Comparison of ENCODE assay signal across 27 cellular contexts in genomic region chr9:14524881-14525515, GRCh38.
A peak's percentile ranks its signal among the peaks of the same experiment; 100 is the strongest.
DNase-seq lines count a peak whose midpoint lies in the region; TF ChIP-seq lines count a peak whose summit lies in the region.
"Had no signal": no experiment of that assay in that cellular context is flagged by ENCODE, and none has a peak within 500 bp of the region (broad histone marks: within the 10 kb centered on the region; RNA-seq: fewer than 3 reads in every experiment).

No MANE protein-coding gene starts in this region.

- CTCF ChIA-PET in CD8-positive, alpha-beta memory T cell (lab: Charles Lee): no interaction called here

- POLR2A ChIA-PET in CD8-positive, alpha-beta memory T cell (lab: Charles Lee): no interaction called here

- no peaks in the 10 kb centered on the region for H3K36me3 ChIP-seq in CD8-positive, alpha-beta memory T cell (ENCODE audit: insufficient read depth, low read length)
- H3K36me3 ChIP-seq: BLaER1 treated with 17β-estradiol and CSF1 and Interleukin-3, amounts not matched to agents 10 nM and 100 nM; gastroesophageal sphincter; neutrophil; right lobe of liver had no signal

- no peak overlapping the region for H3K4me3 Mint-ChIP-seq in CD8-positive, alpha-beta memory T cell
- no peak overlapping the region for H3K4me3 Mint-ChIP-seq in activated T-helper 1 cell treated with anti-CD3 and anti-CD28 coated beads, Interleukin-12 subunit alpha, Interleukin-12 subunit beta, Interleukin-2, Interleukin-4 antibody, amounts not matched to agents 30 ng/mL and 10 ng/mL and 1 ng/mL, durations not matched to agents 14 hours and 24 hours and 36 hours
- H3K4me3 Mint-ChIP-seq: activated CD4-positive, alpha-beta T cell treated with anti-CD3 and anti-CD28 coated beads, Interleukin-2, amount 10 ng/mL, durations not matched to agents 7 days and 5 days; activated naive CD8-positive, alpha-beta T cell treated with anti-CD3 and anti-CD28 coated beads, Interleukin-2, amount 50 U/mL, for 24 hours; activated T-cell treated with anti-CD3 and anti-CD28 coated beads, Interleukin-2, amount 50 U/mL, for 24 hours; central memory CD8-positive, alpha-beta T cell; type B pancreatic cell had no signal

- no peaks in the 10 kb centered on the region for H3K9me3 ChIP-seq in CD8-positive, alpha-beta memory T cell (ENCODE audit: low read length)
- H3K9me3 ChIP-seq: BLaER1 treated with 17β-estradiol and CSF1 and Interleukin-3, amounts not matched to agents 10 nM and 100 nM; gastroesophageal sphincter; neutrophil; right lobe of liver had no signal

- H3K9me3 Mint-ChIP-seq in CD8-positive, alpha-beta memory T cell: no peaks in the 10 kb centered on the region
- H3K9me3 Mint-ChIP-seq in activated T-helper 1 cell treated with anti-CD3 and anti-CD28 coated beads, Interleukin-12 subunit alpha, Interleukin-12 subunit beta, Interleukin-2, Interleukin-4 antibody, amounts not matched to agents 30 ng/mL and 10 ng/mL and 1 ng/mL, durations not matched to agents 14 hours and 24 hours and 36 hours: no peaks in the 10 kb centered on the region
- H3K9me3 Mint-ChIP-seq: activated CD4-positive, alpha-beta T cell treated with anti-CD3 and anti-CD28 coated beads, Interleukin-2, amount 10 ng/mL, durations not matched to agents 7 days and 5 days; activated naive CD8-positive, alpha-beta T cell treated with anti-CD3 and anti-CD28 coated beads, Interleukin-2, amount 50 U/mL, for 24 hours; activated T-cell treated with anti-CD3 and anti-CD28 coated beads, Interleukin-2, amount 50 U/mL, for 24 hours; type B pancreatic cell had no signal

- no peak for TF ChIP-seq CTCF in GM10266 (IDR thresholded peaks at IDR 0.05; ENCODE audit: control insufficient read depth, insufficient read depth, low read depth, missing control alignments)

- no peaks in the 10 kb centered on the region for H3K27me3 ChIP-seq in CD8-positive, alpha-beta memory T cell (ENCODE audit: insufficient read depth, low read length, poor library complexity, severe bottlenecking)
- H3K27me3 ChIP-seq: BLaER1 treated with 17β-estradiol and CSF1 and Interleukin-3, amounts not matched to agents 10 nM and 100 nM; gastroesophageal sphincter; neutrophil; right lobe of liver had no signal

- peak overlapping the region; percentile 32 for H3K27ac ChIP-seq in CD8-positive, alpha-beta memory T cell (ENCODE audit: low read depth, low read length)
- H3K27ac ChIP-seq: BLaER1 treated with 17β-estradiol and CSF1 and Interleukin-3, amounts not matched to agents 10 nM and 100 nM; dorsolateral prefrontal cortex; gastroesophageal sphincter; HL-60; neutrophil; PC-9; right lobe of liver had no signal

- no peaks in the 10 kb centered on the region for H3K36me3 Mint-ChIP-seq in CD8-positive, alpha-beta memory T cell
- no peaks in the 10 kb centered on the region for H3K36me3 Mint-ChIP-seq in activated T-helper 1 cell treated with anti-CD3 and anti-CD28 coated beads, Interleukin-12 subunit alpha, Interleukin-12 subunit beta, Interleukin-2, Interleukin-4 antibody, amounts not matched to agents 30 ng/mL and 10 ng/mL and 1 ng/mL, durations not matched to agents 14 hours and 24 hours and 36 hours (ENCODE audit: low read depth)
- H3K36me3 Mint-ChIP-seq: type B pancreatic cell had no signal

- H3K4me1 ChIP-seq in CD8-positive, alpha-beta memory T cell (ENCODE audit: insufficient read depth, low read length): no peaks in the 10 kb centered on the region
- H3K4me1 ChIP-seq: BLaER1 treated with 17β-estradiol and CSF1 and Interleukin-3, amounts not matched to agents 10 nM and 100 nM; gastroesophageal sphincter; right lobe of liver had no signal

- intact Hi-C loops in activated T-helper 1 cell treated with anti-CD3 and anti-CD28 coated beads, Interleukin-12 subunit alpha, Interleukin-12 subunit beta, Interleukin-2, Interleukin-4 antibody, amounts not matched to agents 30 ng/mL and 10 ng/mL and 1 ng/mL, durations not matched to agents 14 hours and 24 hours and 36 hours (cut with micrococcal nuclease): loop anchor here (10.0 kb wide), 1 partner anchor 60 kb away; no protein-coding TSS in a partner anchor

- no peak overlapping the region for H3K4me3 ChIP-seq in CD8-positive, alpha-beta memory T cell (ENCODE audit: low read length)
- H3K4me3 ChIP-seq: BLaER1 treated with 17β-estradiol and CSF1 and Interleukin-3, amounts not matched to agents 10 nM and 100 nM; dorsolateral prefrontal cortex; gastroesophageal sphincter; PC-9; right lobe of liver had no signal

- H3K27me3 Mint-ChIP-seq in CD8-positive, alpha-beta memory T cell: no peaks in the 10 kb centered on the region
- H3K27me3 Mint-ChIP-seq in activated T-helper 1 cell treated with anti-CD3 and anti-CD28 coated beads, Interleukin-12 subunit alpha, Interleukin-12 subunit beta, Interleukin-2, Interleukin-4 antibody, amounts not matched to agents 30 ng/mL and 10 ng/mL and 1 ng/mL, durations not matched to agents 14 hours and 24 hours and 36 hours (ENCODE audit: insufficient read depth): peaks cover 3% of the 10 kb centered on the region
- H3K27me3 Mint-ChIP-seq: activated naive CD8-positive, alpha-beta T cell treated with anti-CD3 and anti-CD28 coated beads, Interleukin-2, amount 50 U/mL, for 24 hours; activated T-cell treated with anti-CD3 and anti-CD28 coated beads, Interleukin-2, amount 50 U/mL, for 24 hours; central memory CD8-positive, alpha-beta T cell; progenitor cell of endocrine pancreas; type B pancreatic cell had no signal

- H3K27ac Mint-ChIP-seq in CD8-positive, alpha-beta memory T cell: no peak overlapping the region
- no peak overlapping the region for H3K27ac Mint-ChIP-seq in activated T-helper 1 cell treated with anti-CD3 and anti-CD28 coated beads, Interleukin-12 subunit alpha, Interleukin-12 subunit beta, Interleukin-2, Interleukin-4 antibody, amounts not matched to agents 30 ng/mL and 10 ng/mL and 1 ng/mL, durations not matched to agents 14 hours and 24 hours and 36 hours
- H3K27ac Mint-ChIP-seq: activated CD4-positive, alpha-beta T cell treated with anti-CD3 and anti-CD28 coated beads, Interleukin-2, amount 10 ng/mL, durations not matched to agents 7 days and 5 days; activated naive CD8-positive, alpha-beta T cell treated with anti-CD3 and anti-CD28 coated beads, Interleukin-2, amount 50 U/mL, for 24 hours; activated T-cell treated with anti-CD3 and anti-CD28 coated beads, Interleukin-2, amount 50 U/mL, for 24 hours; progenitor cell of endocrine pancreas; type B pancreatic cell had no signal

- DNase-seq in CD8-positive, alpha-beta memory T cell: no peak
- DNase-seq in NCI-H1092 (lab: John Stamatoyannopoulos, UW): peak; percentile 83
- DNase-seq in NCI-H2081 treated with DMSO at 0.1 percent for 48 hours (lab: John Stamatoyannopoulos, UW): peak; percentile 76
- DNase-seq in cerebellar cortex (ENCODE audit: low spot score): peak; percentile 57
- no peak for DNase-seq in activated T-helper 1 cell treated with anti-CD3 and anti-CD28 coated beads, Interleukin-12 subunit alpha, Interleukin-12 subunit beta, Interleukin-2, Interleukin-4 antibody, amounts not matched to agents 30 ng/mL and 10 ng/mL and 1 ng/mL, durations not matched to agents 14 hours and 24 hours and 36 hours (ENCODE audit: low spot score)
- no peak for DNase-seq in cerebellar nuclear complex (lab: John Stamatoyannopoulos, UW)
- DNase-seq in GM10266 (ENCODE audit: extremely low spot score): no peak
- DNase-seq: activated CD4-positive, alpha-beta T cell treated with anti-CD3 and anti-CD28 coated beads, Interleukin-2, amount 10 ng/mL, durations not matched to agents 7 days and 5 days; activated gamma-delta T cell treated with Interleukin-2 at 50 U/mL for 16 hours; activated naive CD8-positive, alpha-beta T cell treated with anti-CD3 and anti-CD28 coated beads, Interleukin-2, amount 50 U/mL, for 24 hours; activated T-cell treated with anti-CD3 and anti-CD28 coated beads, Interleukin-2, amount 50 U/mL, for 24 hours; hippocampal formation; Kasumi-1; NCI-H2171 treated with DMSO at 0.1 percent for 48 hours; PC-9; right lobe of liver; stimulated activated CD4-positive, alpha-beta T cell treated with anti-CD3 and anti-CD28 coated beads, Interleukin-4, amount 100 ng/mL, for 1 hour; SW 1271; T1000 had no signal

- H3K4me1 Mint-ChIP-seq in CD8-positive, alpha-beta memory T cell: no peaks in the 10 kb centered on the region
- H3K4me1 Mint-ChIP-seq in activated T-helper 1 cell treated with anti-CD3 and anti-CD28 coated beads, Interleukin-12 subunit alpha, Interleukin-12 subunit beta, Interleukin-2, Interleukin-4 antibody, amounts not matched to agents 30 ng/mL and 10 ng/mL and 1 ng/mL, durations not matched to agents 14 hours and 24 hours and 36 hours (ENCODE audit: low read depth): no peaks in the 10 kb centered on the region
- H3K4me1 Mint-ChIP-seq: activated CD4-positive, alpha-beta T cell treated with anti-CD3 and anti-CD28 coated beads, Interleukin-2, amount 10 ng/mL, durations not matched to agents 7 days and 5 days; activated naive CD8-positive, alpha-beta T cell treated with anti-CD3 and anti-CD28 coated beads, Interleukin-2, amount 50 U/mL, for 24 hours; central memory CD8-positive, alpha-beta T cell had no signal

Comparison
In these comparisons a context has a peak if more than half of its experiments do, and no peak if none do; other contexts are left out.
1. DNase-seq: peak in NCI-H1092 (single experiment), NCI-H2081 treated with DMSO at 0.1 percent for 48 hours (single experiment) and cerebellar cortex (single experiment); none in CD8-positive, alpha-beta memory T cell (0 of 5), activated T-helper 1 cell treated with anti-CD3 and anti-CD28 coated beads, Interleukin-12 subunit alpha, Interleukin-12 subunit beta, Interleukin-2, Interleukin-4 antibody, amounts not matched to agents 30 ng/mL and 10 ng/mL and 1 ng/mL, durations not matched to agents 14 hours and 24 hours and 36 hours (single experiment), cerebellar nuclear complex (0 of 2) and GM10266 (single experiment).